Comparison of ENCODE assay signal across 27 cellular contexts in the genomic region with DNA sequence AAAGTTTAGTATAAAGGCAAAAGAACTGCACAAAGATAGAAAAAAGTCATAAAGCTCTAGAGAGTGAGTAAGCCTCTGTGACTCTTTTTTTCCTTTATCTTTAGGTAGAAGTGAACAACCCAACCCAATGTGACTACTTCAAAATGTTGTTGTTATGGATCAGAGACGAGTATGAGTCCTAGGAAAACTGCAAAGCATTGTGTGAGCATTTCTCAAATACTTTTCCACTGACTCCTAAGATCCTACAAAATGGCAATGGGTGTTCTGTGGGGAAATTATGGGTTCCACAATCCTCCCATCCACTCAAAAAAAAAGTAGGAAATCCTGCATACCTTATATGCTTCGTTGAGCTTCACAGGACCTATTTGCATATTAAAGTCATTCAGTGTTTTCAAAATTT.
A peak's percentile ranks its signal among the peaks of the same experiment; 100 is the strongest.
DNase-seq lines count a peak whose midpoint lies in the region; ATAC-seq, FAIRE-seq and TF ChIP-seq lines count a peak whose summit lies in the region.
"Had no signal": no experiment of that assay in that cellular context is flagged by ENCODE, and none has a peak within 500 bp of the region (broad histone marks: within the 10 kb centered on the region; RNA-seq: fewer than 3 reads in every experiment).

No MANE protein-coding gene starts in this region.

- H3K4me1 ChIP-seq in astrocyte (ENCODE audit: insufficient read depth, low read length) (peaks cover 46% of the 10 kb centered on the region), Peyer's patch (no peaks in the 10 kb centered on the region)
- H3K4me1 ChIP-seq in CD8-positive, alpha-beta T cell (ENCODE audit: insufficient read depth, low read length) = no peaks in the 10 kb centered on the region
- H3K4me1 ChIP-seq: gastrocnemius medialis, tibial nerve had no signal

- H2AFZ ChIP-seq in astrocyte (ENCODE audit: low read depth, low read length) = no peak overlapping the region

- no peak for FAIRE-seq in astrocyte (lab: Jason Lieb, UNC)
- FAIRE-seq: endothelial cell of umbilical vein, GM18507 had no signal

- H3K9me3 ChIP-seq in astrocyte (ENCODE audit: insufficient read depth, low read depth, low read length) = no peaks in the 10 kb centered on the region
- H3K9me3 ChIP-seq in Peyer's patch = no peaks in the 10 kb centered on the region
- no peaks in the 10 kb centered on the region for H3K9me3 ChIP-seq in CD8-positive, alpha-beta T cell (ENCODE audit: low read length)
- H3K9me3 ChIP-seq: gastrocnemius medialis, tibial nerve had no signal

- DNase-seq in AG10803 (ENCODE audit: low read depth) (peak; percentile 57), HT1080 (ENCODE audit: low read depth) (peak; percentile 24), astrocyte (ENCODE audit: low read depth) (peak; percentile 76), iris pigment epithelial cell (ENCODE audit: low read depth) (peak; percentile 72), Peyer's patch (no peak), NCI-H2227 (lab: John Stamatoyannopoulos, UW; ENCODE audit: unreplicated experiment) (no peak)
- no peak for DNase-seq in CD8-positive, alpha-beta T cell
- DNase-seq in stimulated activated naive CD8-positive, alpha-beta T cell treated with anti-CD3 and anti-CD28 coated beads, Interleukin-15, Interleukin-2, amounts not matched to agents 100 U/mL and 50 U/mL, for 24 hours = no peak
- DNase-seq: activated CD4-positive, alpha-beta T cell treated with anti-CD3 and anti-CD28 coated beads for 48 hours; activated naive CD8-positive, alpha-beta T cell treated with anti-CD3 and anti-CD28 coated beads for 36 hours; CD8-positive, alpha-beta memory T cell; DND-41; gastrocnemius medialis; left cardiac atrium; mesendoderm; natural killer cell; NCI-H2107; posterior cingulate gyrus; Right ventricle myocardium superior; stimulated activated CD4-positive, alpha-beta T cell treated with anti-CD3 and anti-CD28 coated beads, Interleukin-2, amount 100 ng/mL, for 48 hours; stimulated activated naive CD4-positive, alpha-beta T cell treated with Interleukin-2 at 50 U/mL for 16 hours had no signal

- H3K79me2 ChIP-seq in astrocyte (ENCODE audit: insufficient read depth, low read length) = no peaks in the 10 kb centered on the region

- peaks cover 49% of the 10 kb centered on the region for H3K4me1 Mint-ChIP-seq in astrocyte (ENCODE audit: low read depth, unreplicated experiment)
- no peaks in the 10 kb centered on the region for H3K4me1 Mint-ChIP-seq in CD8-positive, alpha-beta T cell (ENCODE audit: low read depth)
- H3K4me1 Mint-ChIP-seq: activated naive CD8-positive, alpha-beta T cell treated with anti-CD3 and anti-CD28 coated beads for 36 hours; natural killer cell had no signal

- H3K36me3 ChIP-seq in astrocyte (ENCODE audit: insufficient read depth, low read length) = no peaks in the 10 kb centered on the region
- H3K36me3 ChIP-seq in Peyer's patch = no peaks in the 10 kb centered on the region
- no peaks in the 10 kb centered on the region for H3K36me3 ChIP-seq in CD8-positive, alpha-beta T cell (ENCODE audit: insufficient read depth, low read length)
- H3K36me3 ChIP-seq: cardiac muscle cell, gastrocnemius medialis, tibial nerve had no signal

- no peaks in the 10 kb centered on the region for H4K20me1 ChIP-seq in astrocyte (ENCODE audit: insufficient read depth, low read length)

- H3K27me3 Mint-ChIP-seq in astrocyte (ENCODE audit: low read depth, unreplicated experiment) = no peaks in the 10 kb centered on the region
- peaks cover 7% of the 10 kb centered on the region for H3K27me3 Mint-ChIP-seq in CD8-positive, alpha-beta T cell (ENCODE audit: low read depth)

- H3K27ac ChIP-seq in astrocyte (ENCODE audit: low read depth, low read length) = peak overlapping the region; percentile 91
- no peak overlapping the region for H3K27ac ChIP-seq in Peyer's patch
- no peak overlapping the region for H3K27ac ChIP-seq in CD8-positive, alpha-beta T cell (ENCODE audit: low read depth, low read length)
- H3K27ac ChIP-seq: cardiac muscle cell, gastrocnemius medialis, skin epidermis, tibial nerve had no signal

- POLR2A ChIA-PET in CD8-positive, alpha-beta T cell (lab: Charles Lee) = no interaction called here

- CTCF ChIA-PET in CD8-positive, alpha-beta T cell (lab: Charles Lee) = interaction anchor here (3.4 kb wide), 1 partner anchor 13 kb away, joined by 8 read pairs; no protein-coding TSS in a partner anchor

- no peak for ATAC-seq in CD8-positive, alpha-beta T cell
- ATAC-seq in stimulated activated naive CD8-positive, alpha-beta T cell treated with anti-CD3 and anti-CD28 coated beads, Interleukin-15, Interleukin-2, amounts not matched to agents 100 U/mL and 50 U/mL, for 24 hours = no peak
- ATAC-seq: gastrocnemius medialis, natural killer cell had no signal

- TF ChIP-seq CTCF in AG10803 (conservative IDR thresholded peaks at IDR 0.05; ENCODE audit: low read length) (no peak), astrocyte (IDR thresholded peaks at IDR 0.05; ENCODE audit: insufficient read depth, low read depth, low read length) (no peak), Peyer's patch (IDR thresholded peaks at IDR 0.05) (no peak)
- no peak for TF ChIP-seq CTCF in CD8-positive, alpha-beta T cell (IDR thresholded peaks at IDR 0.05)

- H3K4me3 Mint-ChIP-seq in astrocyte (ENCODE audit: unreplicated experiment) = no peak overlapping the region
- H3K4me3 Mint-ChIP-seq in CD8-positive, alpha-beta T cell = no peak overlapping the region
- H3K4me3 Mint-ChIP-seq: activated naive CD8-positive, alpha-beta T cell treated with anti-CD3 and anti-CD28 coated beads for 36 hours; CD8-positive, alpha-beta memory T cell; natural killer cell had no signal

- peak overlapping the region; percentile 49 for H3K27ac Mint-ChIP-seq in astrocyte (ENCODE audit: unreplicated experiment)
- no peak overlapping the region for H3K27ac Mint-ChIP-seq in CD8-positive, alpha-beta T cell
- H3K27ac Mint-ChIP-seq: activated naive CD8-positive, alpha-beta T cell treated with anti-CD3 and anti-CD28 coated beads for 36 hours; activated T-helper 2 cell treated with anti-CD3 and anti-CD28 coated beads, Interferon-gamma antibody, Interleukin-2, Interleukin-4, amounts not matched to agents 10 μg/mL and 5 μg/mL and 100 μg/mL, durations not matched to agents 14 hours and 24 hours and 36 hours; CD8-positive, alpha-beta memory T cell; natural killer cell had no signal

- H3K27me3 ChIP-seq in astrocyte (ENCODE audit: insufficient read depth, low read length) (no peaks in the 10 kb centered on the region), Peyer's patch (no peaks in the 10 kb centered on the region)
- H3K27me3 ChIP-seq in CD8-positive, alpha-beta T cell (ENCODE audit: insufficient read depth, low read length) = no peaks in the 10 kb centered on the region
- H3K27me3 ChIP-seq: cardiac muscle cell, gastrocnemius medialis, tibial nerve had no signal

- TF ChIP-seq POLR2A in Peyer's patch (IDR thresholded peaks at IDR 0.05) = no peak

- H3K4me2 ChIP-seq in astrocyte (ENCODE audit: low read length) = peak overlapping the region; percentile 42

- H3K9ac ChIP-seq in astrocyte (ENCODE audit: low read length) = peak overlapping the region; percentile 67

- H3K4me3 ChIP-seq in AG10803 (ENCODE audit: low read length) = no peak overlapping the region
- H3K4me3 ChIP-seq in astrocyte (ENCODE audit: insufficient read depth, low read depth, low read length) = no peak overlapping the region
- H3K4me3 ChIP-seq in Peyer's patch = no peak overlapping the region
- no peak overlapping the region for H3K4me3 ChIP-seq in CD8-positive, alpha-beta T cell (ENCODE audit: low read depth, low read length)
- H3K4me3 ChIP-seq: cardiac muscle cell, gastrocnemius medialis, skin epidermis, tibial nerve had no signal

- intact Hi-C loops in CD8-positive, alpha-beta T cell (cut with DNase I, micrococcal nuclease) = no loop called here

- H3K36me3 Mint-ChIP-seq in astrocyte (ENCODE audit: low read depth, unreplicated experiment) = peaks cover 2% of the 10 kb centered on the region
- no peaks in the 10 kb centered on the region for H3K36me3 Mint-ChIP-seq in CD8-positive, alpha-beta T cell
- H3K36me3 Mint-ChIP-seq: activated naive CD8-positive, alpha-beta T cell treated with anti-CD3 and anti-CD28 coated beads for 36 hours; CD8-positive, alpha-beta memory T cell; natural killer cell had no signal

- H3K9me3 Mint-ChIP-seq in astrocyte (ENCODE audit: unreplicated experiment) = no peaks in the 10 kb centered on the region
- H3K9me3 Mint-ChIP-seq in CD8-positive, alpha-beta T cell = no peaks in the 10 kb centered on the region
- H3K9me3 Mint-ChIP-seq: activated naive CD8-positive, alpha-beta T cell treated with anti-CD3 and anti-CD28 coated beads for 36 hours; activated T-helper 2 cell treated with anti-CD3 and anti-CD28 coated beads, Interferon-gamma antibody, Interleukin-2, Interleukin-4, amounts not matched to agents 10 μg/mL and 5 μg/mL and 100 μg/mL, durations not matched to agents 14 hours and 24 hours and 36 hours; CD8-positive, alpha-beta memory T cell; natural killer cell had no signal

Comparison
In these comparisons a context has a peak if more than half of its experiments do, and no peak if none do; other contexts are left out.
1. DNase-seq: peak in AG10803 (single experiment), HT1080 (single experiment), astrocyte (single experiment) and iris pigment epithelial cell (single experiment); none in Peyer's patch (0 of 3), NCI-H2227 (single experiment), CD8-positive, alpha-beta T cell (0 of 7) and stimulated activated naive CD8-positive, alpha-beta T cell treated with anti-CD3 and anti-CD28 coated beads, Interleukin-15, Interleukin-2, amounts not matched to agents 100 U/mL and 50 U/mL, for 24 hours (single experiment).